Comparison of ENCODE assay signal across 1 cellular context in genomic region chr1:62229932-62230331, GRCh38.
TF ChIP-seq lines count a peak whose summit lies in the region.

No MANE protein-coding gene starts in this region.

TF ChIP-seq in H1, 55 proteins besides CTCF, POLR2A, EP300 and RAD21:
- TF ChIP-seq, protein P1, sequence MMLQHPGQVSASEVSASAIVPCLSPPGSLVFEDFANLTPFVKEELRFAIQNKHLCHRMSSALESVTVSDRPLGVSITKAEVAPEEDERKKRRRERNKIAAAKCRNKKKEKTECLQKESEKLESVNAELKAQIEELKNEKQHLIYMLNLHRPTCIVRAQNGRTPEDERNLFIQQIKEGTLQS (IDR thresholded peaks at IDR 0.05; ENCODE audit: insufficient read depth, low read depth, low read length): no peak
- TF ChIP-seq USF2 (IDR thresholded peaks at IDR 0.05; ENCODE audit: low read length) (no peak), KDM4A (IDR thresholded peaks at IDR 0.05; ENCODE audit: low read depth, low read length, severe bottlenecking) (no peak), ASH2L (IDR thresholded peaks at IDR 0.05; ENCODE audit: low read length) (no peak), NRF1 (IDR thresholded peaks at IDR 0.05; ENCODE audit: low read depth, low read length) (no peak), POLR2AphosphoS5 (IDR thresholded peaks at IDR 0.05; ENCODE audit: low read depth, low read length) (no peak), EGR1 (IDR thresholded peaks at IDR 0.05; ENCODE audit: borderline replicate concordance, low read depth, low read length) (no peak), TCF12 (IDR thresholded peaks at IDR 0.05; ENCODE audit: low read depth, low read length) (no peak), PHF8 (conservative IDR thresholded peaks at IDR 0.05; ENCODE audit: low read depth, low read length) (no peak), KDM5A (IDR thresholded peaks at IDR 0.05; ENCODE audit: low read length) (no peak), HDAC6 (IDR thresholded peaks at IDR 0.05; ENCODE audit: low read depth, low read length) (no peak), BACH1 (IDR thresholded peaks at IDR 0.05; ENCODE audit: low read length) (no peak), CTBP2 (IDR thresholded peaks at IDR 0.05; ENCODE audit: borderline replicate concordance, insufficient read depth, insufficient read length, low read length) (no peak), SUZ12 (IDR thresholded peaks at IDR 0.05; ENCODE audit: low read length) (no peak)
- TF ChIP-seq, protein P2, sequence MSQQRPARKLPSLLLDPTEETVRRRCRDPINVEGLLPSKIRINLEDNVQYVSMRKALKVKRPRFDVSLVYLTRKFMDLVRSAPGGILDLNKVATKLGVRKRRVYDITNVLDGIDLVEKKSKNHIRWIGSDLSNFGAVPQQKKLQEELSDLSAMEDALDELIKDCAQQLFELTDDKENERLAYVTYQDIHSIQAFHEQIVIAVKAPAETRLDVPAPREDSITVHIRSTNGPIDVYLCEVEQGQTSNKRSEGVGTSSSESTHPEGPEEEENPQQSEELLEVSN (IDR thresholded peaks at IDR 0.05): no peak
